ENCODE assay signal across 20 cellular contexts in the genomic region with DNA sequence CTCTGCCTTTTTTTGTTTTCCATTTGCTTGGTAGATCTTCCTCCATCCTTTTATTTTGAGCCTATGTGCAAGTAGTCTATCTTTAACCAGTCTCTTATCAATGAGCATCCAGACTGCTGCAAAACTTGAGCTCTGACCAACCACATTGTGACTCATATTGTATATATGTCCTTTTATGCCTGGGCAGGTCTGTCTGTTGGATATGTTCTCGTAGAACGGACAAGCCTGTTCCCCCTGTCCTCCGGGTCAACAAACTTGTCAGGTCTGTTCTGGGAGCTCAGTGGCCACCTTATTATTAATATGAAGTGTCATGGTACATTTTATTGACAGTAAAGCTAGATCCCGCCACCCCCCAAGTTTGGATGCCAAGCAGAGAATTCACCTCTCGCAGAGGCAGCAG.
DNase-seq lines count a peak whose midpoint lies in the region; ATAC-seq and TF ChIP-seq lines count a peak whose summit lies in the region.
"Had no signal": no experiment of that assay in that cellular context is flagged by ENCODE, and none has a peak within 500 bp of the region (broad histone marks: within the 10 kb centered on the region; RNA-seq: fewer than 3 reads in every experiment).

No MANE protein-coding gene starts in this region.

- H3K4me2 ChIP-seq in PC-3 (ENCODE audit: low read length) = no peak overlapping the region
- H3K4me2 ChIP-seq in OCI-LY7 (ENCODE audit: low read length) = no peak overlapping the region

- H2AFZ ChIP-seq in PC-3 (ENCODE audit: low read length) (no peak overlapping the region), OCI-LY7 (ENCODE audit: low read length) (no peak overlapping the region)

- no peaks in the 10 kb centered on the region for H3K79me2 ChIP-seq in PC-3 (ENCODE audit: low read length)
- no peaks in the 10 kb centered on the region for H3K79me2 ChIP-seq in OCI-LY7 (ENCODE audit: insufficient read depth, low read depth, low read length)

- intact Hi-C loops in PC-3 (cut with micrococcal nuclease) (no loop called here), OCI-LY7 (cut with micrococcal nuclease; ENCODE audit: unreplicated experiment) (no loop called here)

- H4K20me1 ChIP-seq in PC-3 (ENCODE audit: low read length) = no peaks in the 10 kb centered on the region
- no peaks in the 10 kb centered on the region for H4K20me1 ChIP-seq in OCI-LY7 (ENCODE audit: insufficient read depth, low read length)

- H3K27me3 ChIP-seq in PC-3 (ENCODE audit: low read length) = peaks cover 18% of the 10 kb centered on the region

- BruUV-seq in PC-3 (replicated peaks; lab: Mats Ljungman, UMichigan) (no TSS peak), OCI-LY7 (replicated peaks; lab: Mats Ljungman, UMichigan) (no TSS peak)

- H3K9me2 ChIP-seq in PC-3 (replicated peaks; ENCODE audit: low read length) = no peaks in the 10 kb centered on the region
- H3K9me2 ChIP-seq in OCI-LY7 (ENCODE audit: insufficient read depth, low read length) = no peaks in the 10 kb centered on the region

- ATAC-seq in PC-3 = no peak

- H3K9me3 ChIP-seq in PC-3 (ENCODE audit: low read length) (no peaks in the 10 kb centered on the region), OCI-LY7 (ENCODE audit: low read length) (no peaks in the 10 kb centered on the region)

- H3K9me3 Mint-ChIP-seq in osteocyte (ENCODE audit: unreplicated experiment) = peaks cover 4% of the 10 kb centered on the region

- H3K36me3 ChIP-seq in PC-3 (ENCODE audit: low read depth, low read length) (no peaks in the 10 kb centered on the region), OCI-LY7 (ENCODE audit: insufficient read depth, low read length) (peaks cover 14% of the 10 kb centered on the region)

- DNase-seq in HT-29 (ENCODE audit: low spot score) (peak; percentile 19), PC-3 (peak; percentile 29), epithelial cell of esophagus (ENCODE audit: low read depth) (peak; percentile 88), osteocyte (ENCODE audit: extremely low spot score, unreplicated experiment) (peak; percentile 46), OCI-LY7 (ENCODE audit: low spot score) (no peak), activated gamma-delta T cell treated with Interleukin-2 at 50 U/mL for 16 hours (no peak), GOT3 (lab: John Stamatoyannopoulos, UW) (no peak), NCI-H1436 (lab: John Stamatoyannopoulos, UW) (no peak)
- DNase-seq: ACHN; AML-193; DND-41; NCI-H1092 treated with DMSO at 0.1 percent for 48 hours; NCI-H2081; NCI-H2171 treated with DMSO at 0.1 percent for 48 hours; NCI-H446 treated with DMSO at 0.1 percent for 48 hours; NCI-H69; NK-92 treated with Interleukin-12 subunit alpha and Interleukin-12 subunit beta, amount 100 ng/mL, for 24 hours; RPMI8226; SW 1271 had no signal

- H3K4me1 ChIP-seq in PC-3 (ENCODE audit: insufficient read depth, low read length) = no peaks in the 10 kb centered on the region
- H3K4me1 ChIP-seq in OCI-LY7 (ENCODE audit: insufficient read depth, low read length, poor library complexity, severe bottlenecking) = peaks cover 19% of the 10 kb centered on the region

- no peaks in the 10 kb centered on the region for H3F3A ChIP-seq in PC-3 (ENCODE audit: low read length, unreplicated experiment)

- TF ChIP-seq CTCF in PC-3 (conservative IDR thresholded peaks at IDR 0.05; ENCODE audit: low read depth, low read length) = no peak
- no peak for TF ChIP-seq CTCF in epithelial cell of esophagus (IDR thresholded peaks at IDR 0.05; ENCODE audit: insufficient read depth, low read depth, low read length, missing control alignments)
- no peak for TF ChIP-seq CTCF in osteocyte (IDR thresholded peaks at IDR 0.05)
- no peak for TF ChIP-seq CTCF in OCI-LY7 (conservative IDR thresholded peaks at IDR 0.05; ENCODE audit: low read length)

- H3K27ac ChIP-seq in PC-3 (ENCODE audit: low read length) = no peak overlapping the region
- H3K27ac ChIP-seq in OCI-LY7 (ENCODE audit: low read depth, low read length, poor library complexity, severe bottlenecking) = no peak overlapping the region
- H3K27ac ChIP-seq: C4-2B had no signal

- no peak overlapping the region for H3K9ac ChIP-seq in PC-3 (ENCODE audit: low read length)

- H3K27me3 Mint-ChIP-seq in osteocyte (ENCODE audit: unreplicated experiment) = no peaks in the 10 kb centered on the region

- H3K4me3 Mint-ChIP-seq in osteocyte (ENCODE audit: unreplicated experiment) = no peak overlapping the region

- POLR2A ChIA-PET in PC-3 (lab: Charles Lee; ENCODE audit: unreplicated experiment) (no interaction called here), OCI-LY7 (lab: Charles Lee) (no interaction called here)

- no peak overlapping the region for H3K27ac Mint-ChIP-seq in osteocyte (ENCODE audit: unreplicated experiment)

- H3K4me1 Mint-ChIP-seq in osteocyte (ENCODE audit: unreplicated experiment) = no peaks in the 10 kb centered on the region

- no peaks in the 10 kb centered on the region for H3K36me3 Mint-ChIP-seq in osteocyte (ENCODE audit: unreplicated experiment)

- H3K4me3 ChIP-seq in PC-3 (ENCODE audit: low read length) = no peak overlapping the region
- H3K4me3 ChIP-seq in epithelial cell of esophagus (ENCODE audit: low read length) = no peak overlapping the region
- H3K4me3 ChIP-seq in OCI-LY7 (ENCODE audit: low read depth, low read length, poor library complexity, severe bottlenecking) = no peak overlapping the region

- CTCF ChIA-PET in PC-3 (lab: Charles Lee) = no interaction called here
- CTCF ChIA-PET in OCI-LY7 (lab: Charles Lee; ENCODE audit: unreplicated experiment) = no interaction called here

Comparison
In these comparisons a context has a peak if more than half of its experiments do, and no peak if none do; other contexts are left out.
1. DNase-seq: peak in HT-29 (single experiment), PC-3 (single experiment), epithelial cell of esophagus (single experiment) and osteocyte (single experiment); none in OCI-LY7 (single experiment), activated gamma-delta T cell treated with Interleukin-2 at 50 U/mL for 16 hours (single experiment), GOT3 (single experiment) and NCI-H1436 (single experiment).